Comparison of ENCODE assay signal across 8 cellular contexts in genomic region chr15:60477991-60478632, GRCh38. TPM values are rescaled to one million over a fixed set of nuclear protein-coding genes. Genes with fewer than 3 reads are reported as not detected.
DNase-seq lines count a peak whose midpoint lies in the region; ATAC-seq and TF ChIP-seq lines count a peak whose summit lies in the region.

No MANE protein-coding gene starts in this region.

- H3K27me3 Mint-ChIP-seq in Calu3 (ENCODE audit: unreplicated experiment) = no peaks in the 10 kb centered on the region
- H3K27me3 Mint-ChIP-seq in activated CD8-positive, alpha-beta T cell treated with anti-CD3 and anti-CD28 coated beads for 36 hours = no peaks in the 10 kb centered on the region

- H3K4me3 Mint-ChIP-seq in Calu3 (ENCODE audit: low read depth, unreplicated experiment) = peak overlapping the region; percentile 98
- H3K4me3 Mint-ChIP-seq in activated CD8-positive, alpha-beta T cell treated with anti-CD3 and anti-CD28 coated beads for 36 hours = peak overlapping the region; percentile 96

- H3K27ac Mint-ChIP-seq in Calu3 (ENCODE audit: unreplicated experiment) = peak overlapping the region; percentile 97
- peak overlapping the region; percentile 96 for H3K27ac Mint-ChIP-seq in activated CD8-positive, alpha-beta T cell treated with anti-CD3 and anti-CD28 coated beads for 36 hours

- peaks cover 12% of the 10 kb centered on the region for H3K4me1 ChIP-seq in HUES6 (ENCODE audit: control insufficient read depth, insufficient read depth, low read length)
- peaks cover 18% of the 10 kb centered on the region for H3K4me1 ChIP-seq in neuron (ENCODE audit: insufficient read depth, low read length)

- H3K36me3 Mint-ChIP-seq in Calu3 (ENCODE audit: insufficient read depth, unreplicated experiment) = peaks cover 33% of the 10 kb centered on the region
- peaks cover 42% of the 10 kb centered on the region for H3K36me3 Mint-ChIP-seq in activated CD8-positive, alpha-beta T cell treated with anti-CD3 and anti-CD28 coated beads for 36 hours (ENCODE audit: low read depth)

- no peaks in the 10 kb centered on the region for H3K9me3 Mint-ChIP-seq in Calu3 (ENCODE audit: low read depth, unreplicated experiment)
- no peaks in the 10 kb centered on the region for H3K9me3 Mint-ChIP-seq in activated CD8-positive, alpha-beta T cell treated with anti-CD3 and anti-CD28 coated beads for 36 hours

- intact Hi-C loops in Calu3 (cut with micrococcal nuclease; ENCODE audit: unreplicated experiment) = loop anchor here (2.0 kb wide), 1 partner anchor 73 kb away; no protein-coding TSS in a partner anchor
- intact Hi-C loops in activated CD8-positive, alpha-beta T cell treated with anti-CD3 and anti-CD28 coated beads for 36 hours (cut with micrococcal nuclease) = no loop called here

- peak overlapping the region; percentile 43 for H2AFZ ChIP-seq in neuron (ENCODE audit: low read depth, low read length)

- BruUV-seq in Calu3 (replicated peaks; lab: Mats Ljungman, UMichigan) = TSS peak; percentile 44

- H3K9ac ChIP-seq in HUES6 (ENCODE audit: low read length) = peak overlapping the region; percentile 97

- no peaks in the 10 kb centered on the region for H3K27me3 ChIP-seq in HUES6 (ENCODE audit: control insufficient read depth, insufficient read depth, low read length)
- no peaks in the 10 kb centered on the region for H3K27me3 ChIP-seq in neuron (ENCODE audit: insufficient read depth, low read length)

- H3K36me3 ChIP-seq in HUES6 (ENCODE audit: control insufficient read depth, insufficient read depth, low read length) = peaks cover 32% of the 10 kb centered on the region
- peaks cover 24% of the 10 kb centered on the region for H3K36me3 ChIP-seq in neuron (ENCODE audit: insufficient read depth, low read length)

- POLR2A ChIA-PET in activated CD8-positive, alpha-beta T cell treated with anti-CD3 and anti-CD28 coated beads for 36 hours (lab: Charles Lee) = interaction anchor here (0.8 to 0.9 kb wide), 4 partner anchors 55 to 242 kb away, joined by 3 read pairs; no protein-coding TSS in a partner anchor

- CTCF ChIA-PET in Calu3 (lab: Charles Lee) = no interaction called here
- CTCF ChIA-PET in activated CD8-positive, alpha-beta T cell treated with anti-CD3 and anti-CD28 coated beads for 36 hours (lab: Charles Lee) = interaction anchor here (0.7 to 2.9 kb wide), 4 partner anchors 43 to 439 kb away, joined by 3 to 15 read pairs (median 4); no protein-coding TSS in a partner anchor

- peak overlapping the region; percentile 80; the same call in 1 of the 2 replicates for H3K27ac ChIP-seq in HUES6 (ENCODE audit: low read depth, low read length)

- no peak for ATAC-seq in activated CD8-positive, alpha-beta T cell treated with anti-CD3 and anti-CD28 coated beads for 36 hours
- no peak for ATAC-seq in HG02678 (IDR thresholded peaks at IDR 0.05; ENCODE audit: unreplicated experiment)

- DNase-seq in Calu3 (no peak), foreskin melanocyte (peak; percentile 40), NCI-H774 (lab: John Stamatoyannopoulos, UW) (no peak)
- DNase-seq in activated CD8-positive, alpha-beta T cell treated with anti-CD3 and anti-CD28 coated beads for 36 hours = no peak
- no peak for DNase-seq in stimulated activated naive CD4-positive, alpha-beta T cell (lab: John Stamatoyannopoulos, UW)

- peak overlapping the region; percentile 75 for H3K4me3 ChIP-seq in HUES6 (ENCODE audit: low read depth, low read length)
- peak overlapping the region; percentile 80 for H3K4me3 ChIP-seq in neuron (ENCODE audit: low read length)

- H3K4me1 Mint-ChIP-seq in Calu3 (ENCODE audit: low read depth, unreplicated experiment) = peaks cover 47% of the 10 kb centered on the region
- H3K4me1 Mint-ChIP-seq in activated CD8-positive, alpha-beta T cell treated with anti-CD3 and anti-CD28 coated beads for 36 hours (ENCODE audit: low read depth) = peaks cover 50% of the 10 kb centered on the region

- no peaks in the 10 kb centered on the region for H3K9me3 ChIP-seq in HUES6 (ENCODE audit: control insufficient read depth, insufficient read depth, low read depth, low read length)
- no peaks in the 10 kb centered on the region for H3K9me3 ChIP-seq in neuron (ENCODE audit: low read length)

- TF ChIP-seq CTCF in Calu3 (IDR thresholded peaks at IDR 0.05; ENCODE audit: unreplicated experiment) = no peak
- no peak for TF ChIP-seq CTCF in activated CD8-positive, alpha-beta T cell treated with anti-CD3 and anti-CD28 coated beads for 36 hours (IDR thresholded peaks at IDR 0.05)

RNA-seq across cellular contexts. Expression of gene ICE2, which starts 0.8 kb away (rescaled TPM):
- 74.2 and 76.7 TPM in 2 replicates for total RNA-seq in Calu3 (2022)
- total RNA-seq in activated CD8-positive, alpha-beta T cell treated with anti-CD3 and anti-CD28 coated beads for 36 hours = 10 to 100 TPM; 74.1 to 74.5 TPM
